1 cellular context compared by ENCODE assay signal in genomic region chr22:20549232-20549841, GRCh38.
TF ChIP-seq lines count a peak whose summit lies in the region.

No MANE protein-coding gene starts in this region.

TF ChIP-seq in K562, 482 proteins besides CTCF, POLR2A, EP300 and RAD21 (continued from another document):
- TF ChIP-seq RREB1 (CRISPR knock-in tag; IDR thresholded peaks at IDR 0.05) (0 out of 2 replicates have a peak, but pooled peaks have one; percentile 50), USF1 (CRISPR knock-in tag; IDR thresholded peaks at IDR 0.05) (no peak), ZHX1 (conservative IDR thresholded peaks at IDR 0.05; ENCODE audit: low read length) (0 out of 2 replicates have a peak, but pooled peaks have one; percentile 32), FOSL1 (tag; conservative IDR thresholded peaks at IDR 0.05) (no peak), TCF7L2 (IDR thresholded peaks at IDR 0.05; ENCODE audit: low read depth, low read length) (peak; percentile 76), POLR2AphosphoS5 (IDR thresholded peaks at IDR 0.05; ENCODE audit: control insufficient read depth, insufficient read depth, low read depth, low read length) (peak; percentile 23; the same call in 1 of the 2 replicates), JUND (IDR thresholded peaks at IDR 0.05; ENCODE audit: borderline replicate concordance, low read depth, low read length) (peak; percentile 73), JUND (tag; IDR thresholded peaks at IDR 0.05; ENCODE audit: borderline replicate concordance, low read depth, low read length) (no peak), REST (CRISPR knock-in tag; IDR thresholded peaks at IDR 0.05; ENCODE audit: low read depth) (peak; percentile 31; the same call in 1 of the 2 replicates), POLR2G (IDR thresholded peaks at IDR 0.05; ENCODE audit: low read depth, low read length) (0 out of 2 replicates have a peak, but pooled peaks have one; percentile 44), STAT6 (CRISPR knock-in tag; IDR thresholded peaks at IDR 0.05) (no peak), MLX (CRISPR knock-in tag; conservative IDR thresholded peaks at IDR 0.05) (0 out of 4 replicates have a peak, but pooled peaks of 1 of the 2 experiments have one; percentile 22), ETS1 (conservative IDR thresholded peaks at IDR 0.05; ENCODE audit: control insufficient read depth, low read depth, low read length) (no peak), HDAC3 (IDR thresholded peaks at IDR 0.05; ENCODE audit: borderline replicate concordance, partially characterized antibody) (no peak), RBM17 (IDR thresholded peaks at IDR 0.05; ENCODE audit: borderline replicate concordance, low read depth, low read length) (no peak), PML (IDR thresholded peaks at IDR 0.05; ENCODE audit: low read length) (no peak), SREBF2 (CRISPR knock-in tag; IDR thresholded peaks at IDR 0.05) (no peak), MAFF (IDR thresholded peaks at IDR 0.05; ENCODE audit: low read length) (peak; percentile 20; the same call in 1 of the 2 replicates), FOXP4 (CRISPR knock-in tag; IDR thresholded peaks at IDR 0.05; ENCODE audit: borderline replicate concordance) (0 out of 2 replicates have a peak, but pooled peaks have one; percentile 10), CREB1 (IDR thresholded peaks at IDR 0.05) (0 out of 2 replicates have a peak, but pooled peaks have one; percentile 23), CREB1 (CRISPR knock-in tag; IDR thresholded peaks at IDR 0.05) (no peak), HEY1 (CRISPR knock-in tag; IDR thresholded peaks at IDR 0.05; ENCODE audit: borderline replicate concordance) (peak; percentile 48; the same call in 1 of the 2 replicates), MYC (IDR thresholded peaks at IDR 0.05; ENCODE audit: low read depth, low read length) (peak; percentile 33; the same call in 1 of the 2 replicates), MYC (CRISPR knock-in tag; IDR thresholded peaks at IDR 0.05; ENCODE audit: borderline replicate concordance, low read depth) (peak; percentile 39; the same call in 1 of the 2 replicates), ZBTB26 (CRISPR knock-in tag; IDR thresholded peaks at IDR 0.05) (peak; percentile 51; the same call in 1 of the 2 replicates)
